Comparison of ENCODE assay signal across 1 cellular context in genomic region chr5:108381034-108381954, GRCh38.
TF ChIP-seq lines count a peak whose summit lies in the region.

No MANE protein-coding gene starts in this region.

TF ChIP-seq in K562, 482 proteins besides CTCF, POLR2A, EP300 and RAD21 (continued from another document and continues in another):
- TF ChIP-seq CUX1 (CRISPR knock-in tag; IDR thresholded peaks at IDR 0.05) (no peak), EGR1 (conservative IDR thresholded peaks at IDR 0.05) (0 out of 2 replicates have a peak, but pooled peaks have one; percentile 23), ATF7 (IDR thresholded peaks at IDR 0.05) (no peak), NKRF (IDR thresholded peaks at IDR 0.05; ENCODE audit: borderline replicate concordance) (no peak), GATA2 (CRISPR knock-in tag; IDR thresholded peaks at IDR 0.05) (no peak), ZC3H11A (IDR thresholded peaks at IDR 0.05; ENCODE audit: low read depth, low read length) (no peak), HNRNPL (IDR thresholded peaks at IDR 0.05; ENCODE audit: low read depth, low read length) (no peak), TBL1XR1 (IDR thresholded peaks at IDR 0.05; ENCODE audit: low read length in 2 of 2) (no peak), XRCC3 (IDR thresholded peaks at IDR 0.05) (no peak), SRF (CRISPR knock-in tag; IDR thresholded peaks at IDR 0.05) (no peak), SAFB2 (IDR thresholded peaks at IDR 0.05; ENCODE audit: borderline replicate concordance, low read depth, low read length, severe bottlenecking) (no peak), CXXC5 (CRISPR knock-in tag; IDR thresholded peaks at IDR 0.05) (no peak; the same call in 1 of the 2 replicates), SRSF1 (IDR thresholded peaks at IDR 0.05; ENCODE audit: low read depth, low read length) (no peak), ZNF263 (CRISPR knock-in tag; IDR thresholded peaks at IDR 0.05; ENCODE audit: borderline replicate concordance) (no peak), MLX (CRISPR knock-in tag; conservative IDR thresholded peaks at IDR 0.05) (no peak), TAF1 (IDR thresholded peaks at IDR 0.05; ENCODE audit: control insufficient read depth, extremely low read depth, insufficient read depth, low read length, severe bottlenecking) (peak; percentile 50), ZFP1 (CRISPR knock-in tag; IDR thresholded peaks at IDR 0.05) (no peak), NFATC3 (IDR thresholded peaks at IDR 0.05) (no peak), ZSCAN29 (IDR thresholded peaks at IDR 0.05) (no peak), SMAD1 (IDR thresholded peaks at IDR 0.05; ENCODE audit: low read depth, low read length, partially characterized antibody) (no peak), CHD4 (IDR thresholded peaks at IDR 0.05; ENCODE audit: insufficient read depth, insufficient replicate concordance, low read depth, low read length, poor library complexity, severe bottlenecking) (no peak), SREBF1 (IDR thresholded peaks at IDR 0.05; ENCODE audit: borderline replicate concordance, low read depth, low read length) (no peak)
- TF ChIP-seq, protein P1, sequence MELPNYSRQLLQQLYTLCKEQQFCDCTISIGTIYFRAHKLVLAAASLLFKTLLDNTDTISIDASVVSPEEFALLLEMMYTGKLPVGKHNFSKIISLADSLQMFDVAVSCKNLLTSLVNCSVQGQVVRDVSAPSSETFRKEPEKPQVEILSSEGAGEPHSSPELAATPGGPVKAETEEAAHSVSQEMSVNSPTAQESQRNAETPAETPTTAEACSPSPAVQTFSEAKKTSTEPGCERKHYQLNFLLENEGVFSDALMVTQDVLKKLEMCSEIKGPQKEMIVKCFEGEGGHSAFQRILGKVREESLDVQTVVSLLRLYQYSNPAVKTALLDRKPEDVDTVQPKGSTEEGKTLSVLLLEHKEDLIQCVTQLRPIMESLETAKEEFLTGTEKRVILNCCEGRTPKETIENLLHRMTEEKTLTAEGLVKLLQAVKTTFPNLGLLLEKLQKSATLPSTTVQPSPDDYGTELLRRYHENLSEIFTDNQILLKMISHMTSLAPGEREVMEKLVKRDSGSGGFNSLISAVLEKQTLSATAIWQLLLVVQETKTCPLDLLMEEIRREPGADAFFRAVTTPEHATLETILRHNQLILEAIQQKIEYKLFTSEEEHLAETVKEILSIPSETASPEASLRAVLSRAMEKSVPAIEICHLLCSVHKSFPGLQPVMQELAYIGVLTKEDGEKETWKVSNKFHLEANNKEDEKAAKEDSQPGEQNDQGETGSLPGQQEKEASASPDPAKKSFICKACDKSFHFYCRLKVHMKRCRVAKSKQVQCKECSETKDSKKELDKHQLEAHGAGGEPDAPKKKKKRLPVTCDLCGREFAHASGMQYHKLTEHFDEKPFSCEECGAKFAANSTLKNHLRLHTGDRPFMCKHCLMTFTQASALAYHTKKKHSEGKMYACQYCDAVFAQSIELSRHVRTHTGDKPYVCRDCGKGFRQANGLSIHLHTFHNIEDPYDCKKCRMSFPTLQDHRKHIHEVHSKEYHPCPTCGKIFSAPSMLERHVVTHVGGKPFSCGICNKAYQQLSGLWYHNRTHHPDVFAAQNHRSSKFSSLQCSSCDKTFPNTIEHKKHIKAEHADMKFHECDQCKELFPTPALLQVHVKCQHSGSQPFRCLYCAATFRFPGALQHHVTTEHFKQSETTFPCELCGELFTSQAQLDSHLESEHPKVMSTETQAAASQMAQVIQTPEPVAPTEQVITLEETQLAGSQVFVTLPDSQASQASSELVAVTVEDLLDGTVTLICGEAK (IDR thresholded peaks at IDR 0.05): no peak
- TF ChIP-seq, protein P1 (CRISPR knock-in tag; IDR thresholded peaks at IDR 0.05): no peak
- TF ChIP-seq, protein P2, sequence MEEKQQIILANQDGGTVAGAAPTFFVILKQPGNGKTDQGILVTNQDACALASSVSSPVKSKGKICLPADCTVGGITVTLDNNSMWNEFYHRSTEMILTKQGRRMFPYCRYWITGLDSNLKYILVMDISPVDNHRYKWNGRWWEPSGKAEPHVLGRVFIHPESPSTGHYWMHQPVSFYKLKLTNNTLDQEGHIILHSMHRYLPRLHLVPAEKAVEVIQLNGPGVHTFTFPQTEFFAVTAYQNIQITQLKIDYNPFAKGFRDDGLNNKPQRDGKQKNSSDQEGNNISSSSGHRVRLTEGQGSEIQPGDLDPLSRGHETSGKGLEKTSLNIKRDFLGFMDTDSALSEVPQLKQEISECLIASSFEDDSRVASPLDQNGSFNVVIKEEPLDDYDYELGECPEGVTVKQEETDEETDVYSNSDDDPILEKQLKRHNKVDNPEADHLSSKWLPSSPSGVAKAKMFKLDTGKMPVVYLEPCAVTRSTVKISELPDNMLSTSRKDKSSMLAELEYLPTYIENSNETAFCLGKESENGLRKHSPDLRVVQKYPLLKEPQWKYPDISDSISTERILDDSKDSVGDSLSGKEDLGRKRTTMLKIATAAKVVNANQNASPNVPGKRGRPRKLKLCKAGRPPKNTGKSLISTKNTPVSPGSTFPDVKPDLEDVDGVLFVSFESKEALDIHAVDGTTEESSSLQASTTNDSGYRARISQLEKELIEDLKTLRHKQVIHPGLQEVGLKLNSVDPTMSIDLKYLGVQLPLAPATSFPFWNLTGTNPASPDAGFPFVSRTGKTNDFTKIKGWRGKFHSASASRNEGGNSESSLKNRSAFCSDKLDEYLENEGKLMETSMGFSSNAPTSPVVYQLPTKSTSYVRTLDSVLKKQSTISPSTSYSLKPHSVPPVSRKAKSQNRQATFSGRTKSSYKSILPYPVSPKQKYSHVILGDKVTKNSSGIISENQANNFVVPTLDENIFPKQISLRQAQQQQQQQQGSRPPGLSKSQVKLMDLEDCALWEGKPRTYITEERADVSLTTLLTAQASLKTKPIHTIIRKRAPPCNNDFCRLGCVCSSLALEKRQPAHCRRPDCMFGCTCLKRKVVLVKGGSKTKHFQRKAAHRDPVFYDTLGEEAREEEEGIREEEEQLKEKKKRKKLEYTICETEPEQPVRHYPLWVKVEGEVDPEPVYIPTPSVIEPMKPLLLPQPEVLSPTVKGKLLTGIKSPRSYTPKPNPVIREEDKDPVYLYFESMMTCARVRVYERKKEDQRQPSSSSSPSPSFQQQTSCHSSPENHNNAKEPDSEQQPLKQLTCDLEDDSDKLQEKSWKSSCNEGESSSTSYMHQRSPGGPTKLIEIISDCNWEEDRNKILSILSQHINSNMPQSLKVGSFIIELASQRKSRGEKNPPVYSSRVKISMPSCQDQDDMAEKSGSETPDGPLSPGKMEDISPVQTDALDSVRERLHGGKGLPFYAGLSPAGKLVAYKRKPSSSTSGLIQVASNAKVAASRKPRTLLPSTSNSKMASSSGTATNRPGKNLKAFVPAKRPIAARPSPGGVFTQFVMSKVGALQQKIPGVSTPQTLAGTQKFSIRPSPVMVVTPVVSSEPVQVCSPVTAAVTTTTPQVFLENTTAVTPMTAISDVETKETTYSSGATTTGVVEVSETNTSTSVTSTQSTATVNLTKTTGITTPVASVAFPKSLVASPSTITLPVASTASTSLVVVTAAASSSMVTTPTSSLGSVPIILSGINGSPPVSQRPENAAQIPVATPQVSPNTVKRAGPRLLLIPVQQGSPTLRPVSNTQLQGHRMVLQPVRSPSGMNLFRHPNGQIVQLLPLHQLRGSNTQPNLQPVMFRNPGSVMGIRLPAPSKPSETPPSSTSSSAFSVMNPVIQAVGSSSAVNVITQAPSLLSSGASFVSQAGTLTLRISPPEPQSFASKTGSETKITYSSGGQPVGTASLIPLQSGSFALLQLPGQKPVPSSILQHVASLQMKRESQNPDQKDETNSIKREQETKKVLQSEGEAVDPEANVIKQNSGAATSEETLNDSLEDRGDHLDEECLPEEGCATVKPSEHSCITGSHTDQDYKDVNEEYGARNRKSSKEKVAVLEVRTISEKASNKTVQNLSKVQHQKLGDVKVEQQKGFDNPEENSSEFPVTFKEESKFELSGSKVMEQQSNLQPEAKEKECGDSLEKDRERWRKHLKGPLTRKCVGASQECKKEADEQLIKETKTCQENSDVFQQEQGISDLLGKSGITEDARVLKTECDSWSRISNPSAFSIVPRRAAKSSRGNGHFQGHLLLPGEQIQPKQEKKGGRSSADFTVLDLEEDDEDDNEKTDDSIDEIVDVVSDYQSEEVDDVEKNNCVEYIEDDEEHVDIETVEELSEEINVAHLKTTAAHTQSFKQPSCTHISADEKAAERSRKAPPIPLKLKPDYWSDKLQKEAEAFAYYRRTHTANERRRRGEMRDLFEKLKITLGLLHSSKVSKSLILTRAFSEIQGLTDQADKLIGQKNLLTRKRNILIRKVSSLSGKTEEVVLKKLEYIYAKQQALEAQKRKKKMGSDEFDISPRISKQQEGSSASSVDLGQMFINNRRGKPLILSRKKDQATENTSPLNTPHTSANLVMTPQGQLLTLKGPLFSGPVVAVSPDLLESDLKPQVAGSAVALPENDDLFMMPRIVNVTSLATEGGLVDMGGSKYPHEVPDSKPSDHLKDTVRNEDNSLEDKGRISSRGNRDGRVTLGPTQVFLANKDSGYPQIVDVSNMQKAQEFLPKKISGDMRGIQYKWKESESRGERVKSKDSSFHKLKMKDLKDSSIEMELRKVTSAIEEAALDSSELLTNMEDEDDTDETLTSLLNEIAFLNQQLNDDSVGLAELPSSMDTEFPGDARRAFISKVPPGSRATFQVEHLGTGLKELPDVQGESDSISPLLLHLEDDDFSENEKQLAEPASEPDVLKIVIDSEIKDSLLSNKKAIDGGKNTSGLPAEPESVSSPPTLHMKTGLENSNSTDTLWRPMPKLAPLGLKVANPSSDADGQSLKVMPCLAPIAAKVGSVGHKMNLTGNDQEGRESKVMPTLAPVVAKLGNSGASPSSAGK (IDR thresholded peaks at IDR 0.05): peak; percentile 58
